ENCODE assay signal across 1 cellular context in the genomic region with DNA sequence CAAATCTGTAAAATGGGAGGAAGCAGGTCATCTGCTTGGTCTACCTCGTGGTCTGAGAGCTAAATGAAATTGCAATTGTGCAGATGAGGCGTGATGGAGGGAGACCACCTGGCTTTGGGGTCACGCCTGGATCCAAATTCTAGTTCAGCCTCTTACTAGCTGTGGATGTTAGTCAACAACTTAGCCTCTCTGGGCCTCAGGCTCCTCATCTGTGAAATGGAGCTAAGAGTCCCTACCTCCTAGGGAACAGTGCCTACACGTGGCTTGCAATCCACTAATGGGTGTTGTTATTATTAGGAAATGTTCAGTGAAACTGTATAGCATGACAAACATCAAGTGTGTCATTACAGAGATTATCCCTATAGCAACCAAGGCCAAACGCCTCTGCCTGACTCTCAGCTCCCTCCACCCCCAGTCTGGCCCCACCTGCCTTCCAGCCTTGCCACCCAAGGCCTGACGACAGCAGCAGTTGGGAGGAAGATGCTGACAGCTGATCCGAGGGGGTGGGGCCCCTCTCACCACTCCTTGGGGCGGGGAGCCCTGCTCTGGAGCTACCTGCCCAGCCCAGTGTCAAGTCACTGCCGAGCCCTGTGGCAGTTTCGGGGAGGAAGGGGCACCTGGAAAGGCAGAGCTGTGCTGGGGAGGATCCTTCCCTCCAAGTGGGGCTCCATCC.
TF ChIP-seq lines count a peak whose summit lies in the region.

No MANE protein-coding gene starts in this region.

TF ChIP-seq in HEK293, 187 proteins besides CTCF, POLR2A, EP300 and RAD21 (continued from another document):
- TF ChIP-seq, protein P1, sequence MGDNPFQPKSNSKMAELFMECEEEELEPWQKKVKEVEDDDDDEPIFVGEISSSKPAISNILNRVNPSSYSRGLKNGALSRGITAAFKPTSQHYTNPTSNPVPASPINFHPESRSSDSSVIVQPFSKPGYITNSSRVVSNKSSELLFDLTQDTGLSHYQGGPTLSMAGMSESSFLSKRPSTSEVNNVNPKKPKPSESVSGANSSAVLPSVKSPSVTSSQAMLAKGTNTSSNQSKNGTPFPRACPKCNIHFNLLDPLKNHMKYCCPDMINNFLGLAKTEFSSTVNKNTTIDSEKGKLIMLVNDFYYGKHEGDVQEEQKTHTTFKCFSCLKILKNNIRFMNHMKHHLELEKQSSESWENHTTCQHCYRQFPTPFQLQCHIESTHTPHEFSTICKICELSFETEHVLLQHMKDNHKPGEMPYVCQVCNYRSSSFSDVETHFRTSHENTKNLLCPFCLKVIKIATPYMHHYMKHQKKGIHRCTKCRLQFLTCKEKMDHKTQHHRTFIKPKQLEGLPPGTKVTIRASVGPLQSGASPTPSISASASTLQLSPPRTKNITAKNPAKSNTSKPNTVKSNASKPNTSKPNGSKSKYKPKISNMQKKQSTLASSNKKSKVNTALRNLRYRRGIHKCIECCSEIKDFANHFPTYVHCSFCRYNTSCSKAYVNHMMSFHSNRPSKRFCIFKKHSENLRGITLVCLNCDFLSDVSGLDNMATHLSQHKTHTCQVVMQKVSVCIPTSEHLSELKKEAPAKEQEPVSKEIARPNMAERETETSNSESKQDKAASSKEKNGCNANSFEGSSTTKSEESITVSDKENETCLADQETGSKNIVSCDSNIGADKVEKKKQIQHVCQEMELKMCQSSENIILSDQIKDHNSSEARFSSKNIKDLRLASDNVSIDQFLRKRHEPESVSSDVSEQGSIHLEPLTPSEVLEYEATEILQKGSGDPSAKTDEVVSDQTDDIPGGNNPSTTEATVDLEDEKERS (tag by site-specific recombination; IDR thresholded peaks at IDR 0.05) = peak; percentile 95
- TF ChIP-seq ZNF530 (tag by site-specific recombination; IDR thresholded peaks at IDR 0.05; ENCODE audit: low read depth) (no peak), ZNF473 (tag by site-specific recombination; IDR thresholded peaks at IDR 0.05) (no peak), ZNF2 (tag by site-specific recombination; IDR thresholded peaks at IDR 0.05) (peak; percentile 55; the same call in 1 of the 2 replicates), ZNF140 (tag by site-specific recombination; IDR thresholded peaks at IDR 0.05) (no peak), YY1 (tag by site-specific recombination; IDR thresholded peaks at IDR 0.05) (no peak), REPIN1 (tag by site-specific recombination; IDR thresholded peaks at IDR 0.05; ENCODE audit: low read depth) (0 out of 2 replicates have a peak, but pooled peaks have one; percentile 23), ZNF114 (tag by site-specific recombination; IDR thresholded peaks at IDR 0.05) (no peak), ZEB2 (tag by site-specific recombination; IDR thresholded peaks at IDR 0.05) (peak; percentile 68), ZNF707 (tag by site-specific recombination; IDR thresholded peaks at IDR 0.05) (no peak), ZNF394 (tag by site-specific recombination; IDR thresholded peaks at IDR 0.05; ENCODE audit: borderline replicate concordance) (peak; percentile 71), ZBTB20 (tag by site-specific recombination; IDR thresholded peaks at IDR 0.05) (no peak), GLIS2 (tag by site-specific recombination; IDR thresholded peaks at IDR 0.05) (peak; percentile 96), ZNF621 (tag by site-specific recombination; IDR thresholded peaks at IDR 0.05) (no peak), ZFP37 (tag by site-specific recombination; IDR thresholded peaks at IDR 0.05) (no peak), ZBTB1 (tag by site-specific recombination; IDR thresholded peaks at IDR 0.05) (no peak), ZNF426 (tag by site-specific recombination; IDR thresholded peaks at IDR 0.05) (no peak), HOXA7 (CRISPR knock-in tag; IDR thresholded peaks at IDR 0.05; ENCODE audit: borderline replicate concordance) (no peak), ZNF76 (tag by site-specific recombination; IDR thresholded peaks at IDR 0.05; ENCODE audit: borderline replicate concordance, low read depth) (peak; percentile 49; the same call in 1 of the 2 replicates), KLF16 (tag by site-specific recombination; IDR thresholded peaks at IDR 0.05) (peak; percentile 62; the same call in 1 of the 2 replicates), ZNF843 (tag by site-specific recombination; IDR thresholded peaks at IDR 0.05) (peak; percentile 87), ZNF335 (tag by site-specific recombination; conservative IDR thresholded peaks at IDR 0.05) (peak; percentile 1; the same call in 1 of the 2 replicates), ZBTB7A (tag by site-specific recombination; IDR thresholded peaks at IDR 0.05; ENCODE audit: low read depth) (peak; percentile 64; the same call in 1 of the 2 replicates), ZNF175 (tag by site-specific recombination; IDR thresholded peaks at IDR 0.05) (no peak), MZF1 (tag by site-specific recombination; IDR thresholded peaks at IDR 0.05; ENCODE audit: borderline replicate concordance) (peak; percentile 84; the same call in 1 of the 2 replicates), ZNF391 (tag by site-specific recombination; IDR thresholded peaks at IDR 0.05; ENCODE audit: borderline replicate concordance, low read depth) (0 out of 2 replicates have a peak, but pooled peaks have one; percentile 76), WT1 (tag by site-specific recombination; IDR thresholded peaks at IDR 0.05) (peak; percentile 72)
- TF ChIP-seq, protein P2, sequence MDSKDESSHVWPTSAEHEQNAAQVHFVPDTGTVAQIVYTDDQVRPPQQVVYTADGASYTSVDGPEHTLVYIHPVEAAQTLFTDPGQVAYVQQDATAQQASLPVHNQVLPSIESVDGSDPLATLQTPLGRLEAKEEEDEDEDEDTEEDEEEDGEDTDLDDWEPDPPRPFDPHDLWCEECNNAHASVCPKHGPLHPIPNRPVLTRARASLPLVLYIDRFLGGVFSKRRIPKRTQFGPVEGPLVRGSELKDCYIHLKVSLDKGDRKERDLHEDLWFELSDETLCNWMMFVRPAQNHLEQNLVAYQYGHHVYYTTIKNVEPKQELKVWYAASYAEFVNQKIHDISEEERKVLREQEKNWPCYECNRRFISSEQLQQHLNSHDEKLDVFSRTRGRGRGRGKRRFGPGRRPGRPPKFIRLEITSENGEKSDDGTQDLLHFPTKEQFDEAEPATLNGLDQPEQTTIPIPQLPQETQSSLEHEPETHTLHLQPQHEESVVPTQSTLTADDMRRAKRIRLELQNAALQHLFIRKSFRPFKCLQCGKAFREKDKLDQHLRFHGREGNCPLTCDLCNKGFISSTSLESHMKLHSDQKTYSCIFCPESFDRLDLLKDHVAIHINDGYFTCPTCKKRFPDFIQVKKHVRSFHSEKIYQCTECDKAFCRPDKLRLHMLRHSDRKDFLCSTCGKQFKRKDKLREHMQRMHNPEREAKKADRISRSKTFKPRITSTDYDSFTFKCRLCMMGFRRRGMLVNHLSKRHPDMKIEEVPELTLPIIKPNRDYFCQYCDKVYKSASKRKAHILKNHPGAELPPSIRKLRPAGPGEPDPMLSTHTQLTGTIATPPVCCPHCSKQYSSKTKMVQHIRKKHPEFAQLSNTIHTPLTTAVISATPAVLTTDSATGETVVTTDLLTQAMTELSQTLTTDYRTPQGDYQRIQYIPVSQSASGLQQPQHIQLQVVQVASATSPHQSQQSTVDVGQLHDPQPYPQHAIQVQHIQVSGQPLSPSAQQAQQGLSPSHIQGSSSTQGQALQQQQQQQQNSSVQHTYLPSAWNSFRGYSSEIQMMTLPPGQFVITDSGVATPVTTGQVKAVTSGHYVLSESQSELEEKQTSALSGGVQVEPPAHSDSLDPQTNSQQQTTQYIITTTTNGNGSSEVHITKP (tag by site-specific recombination; IDR thresholded peaks at IDR 0.05) = no peak; the same call in 1 of the 2 replicates
- TF ChIP-seq, protein P3, sequence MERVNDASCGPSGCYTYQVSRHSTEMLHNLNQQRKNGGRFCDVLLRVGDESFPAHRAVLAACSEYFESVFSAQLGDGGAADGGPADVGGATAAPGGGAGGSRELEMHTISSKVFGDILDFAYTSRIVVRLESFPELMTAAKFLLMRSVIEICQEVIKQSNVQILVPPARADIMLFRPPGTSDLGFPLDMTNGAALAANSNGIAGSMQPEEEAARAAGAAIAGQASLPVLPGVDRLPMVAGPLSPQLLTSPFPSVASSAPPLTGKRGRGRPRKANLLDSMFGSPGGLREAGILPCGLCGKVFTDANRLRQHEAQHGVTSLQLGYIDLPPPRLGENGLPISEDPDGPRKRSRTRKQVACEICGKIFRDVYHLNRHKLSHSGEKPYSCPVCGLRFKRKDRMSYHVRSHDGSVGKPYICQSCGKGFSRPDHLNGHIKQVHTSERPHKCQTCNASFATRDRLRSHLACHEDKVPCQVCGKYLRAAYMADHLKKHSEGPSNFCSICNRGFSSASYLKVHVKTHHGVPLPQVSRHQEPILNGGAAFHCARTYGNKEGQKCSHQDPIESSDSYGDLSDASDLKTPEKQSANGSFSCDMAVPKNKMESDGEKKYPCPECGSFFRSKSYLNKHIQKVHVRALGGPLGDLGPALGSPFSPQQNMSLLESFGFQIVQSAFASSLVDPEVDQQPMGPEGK (tag by site-specific recombination; IDR thresholded peaks at IDR 0.05) = peak; percentile 90
